In the genomic region with DNA sequence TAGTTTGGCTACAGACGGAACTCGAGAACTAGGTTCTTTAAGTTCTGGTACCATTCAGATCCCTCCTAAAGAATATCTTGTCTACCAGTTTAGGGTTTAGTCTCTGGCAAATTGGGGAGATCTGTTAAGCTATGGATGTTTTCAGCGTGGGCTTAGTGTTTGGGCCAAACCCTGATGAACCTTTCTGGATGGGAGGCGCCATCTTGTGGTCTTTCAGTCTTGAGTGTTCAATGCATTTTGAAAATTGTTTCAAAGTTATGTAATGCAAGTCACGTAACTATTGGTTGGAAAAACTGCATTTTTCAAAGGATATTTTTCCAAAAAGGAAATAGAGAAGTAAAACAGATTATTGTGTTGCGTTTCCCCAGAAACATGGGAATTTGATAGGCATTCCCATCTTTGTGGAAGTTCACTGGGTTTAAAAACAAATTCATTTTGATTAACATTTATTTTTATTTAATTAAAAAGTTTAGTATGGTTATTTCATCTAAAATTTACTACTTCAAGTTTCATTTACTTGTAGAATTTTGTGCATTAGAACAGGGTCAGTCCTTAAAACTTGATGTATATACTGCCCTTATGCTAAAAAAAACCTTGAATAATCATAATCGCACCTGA, we compare ENCODE assay signal across 9 cellular contexts.
DNase-seq lines count a peak whose midpoint lies in the region; ATAC-seq and TF ChIP-seq lines count a peak whose summit lies in the region.
"Had no signal": no experiment of that assay in that cellular context is flagged by ENCODE, and none has a peak within 500 bp of the region (broad histone marks: within the 10 kb centered on the region; RNA-seq: fewer than 3 reads in every experiment).

No MANE protein-coding gene starts in this region.

- H3K27me3 ChIP-seq in HL-60 (ENCODE audit: insufficient read depth, poor library complexity, severe bottlenecking) (peaks cover 6% of the 10 kb centered on the region), endodermal cell (ENCODE audit: control insufficient read depth, insufficient read depth, low read length, poor library complexity, severe bottlenecking) (no peaks in the 10 kb centered on the region)
- H3K27me3 ChIP-seq: BLaER1 treated with 17β-estradiol and CSF1 and Interleukin-3, amounts not matched to agents 10 nM and 100 nM had no signal

- H3K27me3 Mint-ChIP-seq in endodermal cell (ENCODE audit: insufficient read depth) (no peaks in the 10 kb centered on the region), naive B cell (peaks cover 0 to 6% (median under 1%) of the 10 kb centered on the region in 3 donors)

- H3K4me3 Mint-ChIP-seq in endodermal cell: no peak overlapping the region
- H3K4me3 Mint-ChIP-seq in naive B cell: no peak overlapping the region

- no peaks in the 10 kb centered on the region for H3K9me3 Mint-ChIP-seq in endodermal cell
- H3K9me3 Mint-ChIP-seq in naive B cell: no peaks in the 10 kb centered on the region

- DNase-seq in NCI-H146 (lab: John Stamatoyannopoulos, UW): peak; percentile 10
- DNase-seq in NCI-H146 treated with DMSO at 0.1 percent for 48 hours (lab: John Stamatoyannopoulos, UW; ENCODE audit: unreplicated experiment): no peak
- peak; percentile 30 to 42 for DNase-seq in HL-60 (ENCODE audit: low read depth in 1 of 2, low spot score in 1 of 2)
- DNase-seq in OCI-M1 (lab: John Stamatoyannopoulos, UW): peak; percentile 60
- DNase-seq in endodermal cell: peak; percentile 72
- DNase-seq in naive B cell: peak; percentile 15
- no peak for DNase-seq in lower leg skin (ENCODE audit: low spot score in 2 of 2)
- no peak for DNase-seq in 8988T

- H3K9ac ChIP-seq in endodermal cell (ENCODE audit: extremely low read depth, low read length, poor library complexity, severe bottlenecking): no peak overlapping the region
- H3K9ac ChIP-seq: BLaER1 treated with 17β-estradiol and CSF1 and Interleukin-3, amounts not matched to agents 10 nM and 100 nM had no signal

- H3K4me3 ChIP-seq in HL-60 (replicated peaks; ENCODE audit: insufficient read depth, low read length): no peak overlapping the region
- H3K4me3 ChIP-seq in endodermal cell (ENCODE audit: low read length): no peak overlapping the region
- no peak overlapping the region for H3K4me3 ChIP-seq in lower leg skin (ENCODE audit: low read depth, poor library complexity, severe bottlenecking)
- H3K4me3 ChIP-seq: BLaER1 treated with 17β-estradiol and CSF1 and Interleukin-3, amounts not matched to agents 10 nM and 100 nM had no signal

- no peaks in the 10 kb centered on the region for H3K4me1 ChIP-seq in endodermal cell (ENCODE audit: control insufficient read depth, insufficient read depth, low read length)
- H3K4me1 ChIP-seq: BLaER1 treated with 17β-estradiol and CSF1 and Interleukin-3, amounts not matched to agents 10 nM and 100 nM had no signal

- H3K36me3 Mint-ChIP-seq in endodermal cell (ENCODE audit: low read depth): no peaks in the 10 kb centered on the region
- no peaks in the 10 kb centered on the region for H3K36me3 Mint-ChIP-seq in naive B cell

- no peaks in the 10 kb centered on the region for H3K9me3 ChIP-seq in endodermal cell (ENCODE audit: control insufficient read depth, low read length)
- H3K9me3 ChIP-seq: BLaER1 treated with 17β-estradiol and CSF1 and Interleukin-3, amounts not matched to agents 10 nM and 100 nM had no signal

- 60 to 62% methylated on average over 3 to 7 of the region's 7 CpGs for WGBS in endodermal cell (ENCODE audit: insufficient coverage in 1 of 2, insufficient read length in 1 of 2), 2 experiments
- 41 to 45% methylated on average over 7 of the region's 7 CpGs for WGBS in lower leg skin, 2 donors

- no peaks in the 10 kb centered on the region for H3K36me3 ChIP-seq in endodermal cell (ENCODE audit: control insufficient read depth, insufficient read depth, low read length)
- H3K36me3 ChIP-seq: BLaER1 treated with 17β-estradiol and CSF1 and Interleukin-3, amounts not matched to agents 10 nM and 100 nM had no signal

- TF ChIP-seq CTCF in HL-60 (IDR thresholded peaks at IDR 0.05; ENCODE audit: insufficient read depth, low read length) (peak; percentile 69), endodermal cell (conservative IDR thresholded peaks at IDR 0.05) (peak; percentile 84), lower leg skin (IDR thresholded peaks at IDR 0.05) (no peak)

- intact Hi-C loops in lower leg skin (cut with DNase I; ENCODE audit: low total_unique reads): no loop called here

- TF ChIP-seq POLR2A in lower leg skin (IDR thresholded peaks at IDR 0.05): no peak

- H3K27ac Mint-ChIP-seq in endodermal cell (no peak overlapping the region), naive B cell (peak overlapping the region in 1 of 6 donors; percentile 21)

- H3K4me1 Mint-ChIP-seq in endodermal cell (no peaks in the 10 kb centered on the region), naive B cell (no peaks in the 10 kb centered on the region)

- no peak for ATAC-seq in naive B cell (ENCODE audit: low read depth in 2 of 2)

- H3K27ac ChIP-seq in HL-60 (replicated peaks) (no peak overlapping the region), endodermal cell (ENCODE audit: low read depth, low read length) (no peak overlapping the region)
- H3K27ac ChIP-seq: BLaER1 treated with 17β-estradiol and CSF1 and Interleukin-3, amounts not matched to agents 10 nM and 100 nM had no signal

Comparison
In these comparisons a context has a peak if more than half of its experiments do, and no peak if none do; other contexts are left out.
1. DNase-seq: peak in NCI-H146 (single experiment), HL-60 (2 of 2), OCI-M1 (single experiment), endodermal cell (single experiment) and naive B cell (single experiment); none in NCI-H146 treated with DMSO at 0.1 percent for 48 hours (single experiment), lower leg skin (0 of 2) and 8988T (single experiment).
2. CTCF ChIP-seq: peak in HL-60 (single experiment) and endodermal cell (single experiment); none in lower leg skin (0 of 3).